ENCODE assay signal across 15 cellular contexts in the genomic region with DNA sequence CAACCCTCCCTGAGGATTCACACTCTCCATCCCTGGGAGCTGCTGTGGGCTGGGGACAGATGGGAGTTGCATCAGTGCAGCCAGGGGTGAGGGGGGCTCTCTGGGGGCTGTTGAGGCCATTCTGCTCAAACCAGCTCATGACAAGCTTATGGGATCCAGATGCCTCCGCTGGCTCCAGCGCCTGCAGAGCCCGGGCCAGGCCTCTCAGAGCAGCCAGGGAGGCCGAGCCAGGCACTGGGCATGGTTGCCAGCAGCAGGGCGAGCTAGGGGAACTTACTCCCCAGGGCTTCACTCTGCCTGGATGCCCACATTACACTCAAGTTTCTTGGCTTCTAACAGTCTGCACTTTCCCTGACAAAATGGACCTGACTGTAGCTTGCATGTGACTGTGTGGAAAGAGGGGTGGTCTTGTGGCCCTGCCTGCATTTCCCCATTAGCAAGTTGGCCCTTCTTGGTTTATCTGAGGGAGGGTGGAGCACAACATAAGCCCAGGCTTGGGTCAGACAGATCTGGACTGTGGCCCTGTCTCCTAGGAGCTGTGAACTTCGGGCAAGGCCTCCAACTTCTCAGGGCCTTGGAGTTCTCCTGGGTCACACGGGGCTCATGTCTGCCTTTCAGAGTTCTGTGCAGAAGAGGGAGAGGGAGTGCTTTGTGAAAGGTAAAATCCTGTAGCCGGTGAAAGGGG. TPM values are rescaled to one million over a fixed set of nuclear protein-coding genes. Genes with fewer than 3 reads are reported as not detected.
A peak's percentile ranks its signal among the peaks of the same experiment; 100 is the strongest.
DNase-seq lines count a peak whose midpoint lies in the region; ATAC-seq, FAIRE-seq and TF ChIP-seq lines count a peak whose summit lies in the region.
"Had no signal": no experiment of that assay in that cellular context is flagged by ENCODE, and none has a peak within 500 bp of the region (broad histone marks: within the 10 kb centered on the region; RNA-seq: fewer than 3 reads in every experiment).

No MANE protein-coding gene starts in this region.

- 23 to 36% methylated on average over 8 of the region's 8 CpGs for WGBS in GM23248 (ENCODE audit: low coverage in 1 of 2, low lambda C conversion rate in 2 of 2, missing lambda C conversion rate in 2 of 2), 2 experiments

- H3K36me3 Mint-ChIP-seq in endothelial cell (ENCODE audit: low read depth, unreplicated experiment): peaks cover 7% of the 10 kb centered on the region

- no peak overlapping the region for H3K4me2 ChIP-seq in GM23248 (ENCODE audit: unreplicated experiment)

- H3K4me3 Mint-ChIP-seq in endothelial cell (ENCODE audit: unreplicated experiment): no peak overlapping the region
- H3K4me3 Mint-ChIP-seq: activated CD4-positive, alpha-beta T cell treated with anti-CD3 and anti-CD28 coated beads, Interleukin-2, amount 10 ng/mL, durations not matched to agents 7 days and 5 days; effector memory CD8-positive, alpha-beta T cell had no signal

- no peaks in the 10 kb centered on the region for H3K9me3 Mint-ChIP-seq in endothelial cell (ENCODE audit: unreplicated experiment)

- peak overlapping the region; percentile 59 for H3K27ac ChIP-seq in GM23248
- H3K27ac ChIP-seq in layer of hippocampus (ENCODE audit: low read depth, low read length): peak overlapping the region; percentile 75
- H3K27ac ChIP-seq in skin epidermis: peak overlapping the region in 16 of 21 experiments; percentile 2 to 87 (median 58)
- H3K27ac ChIP-seq: BLaER1 treated with 17β-estradiol and CSF1 and Interleukin-3, amounts not matched to agents 10 nM and 100 nM had no signal

- H3K4me3 ChIP-seq in GM23248: no peak overlapping the region
- no peak overlapping the region for H3K4me3 ChIP-seq in skin epidermis
- H3K4me3 ChIP-seq: BLaER1 treated with 17β-estradiol and CSF1 and Interleukin-3, amounts not matched to agents 10 nM and 100 nM had no signal

- peaks cover 51% of the 10 kb centered on the region for H3K4me1 ChIP-seq in GM23248 (ENCODE audit: insufficient read depth)

- H4K20me1 ChIP-seq in GM23248 (ENCODE audit: insufficient read depth): no peaks in the 10 kb centered on the region
- H4K20me1 ChIP-seq: BLaER1 treated with 17β-estradiol and CSF1 and Interleukin-3, amounts not matched to agents 10 nM and 100 nM had no signal

- no peak for FAIRE-seq in RCC 7860 (lab: Jason Lieb, UNC)
- FAIRE-seq: keratinocyte had no signal

- peak overlapping the region; percentile 40 for H3K9ac ChIP-seq in GM23248

- ATAC-seq in activated CD4-positive, CD25-positive, alpha-beta regulatory T cell treated with anti-CD3 and anti-CD28 coated beads, Interleukin-2, amount 50 U/mL, for 24 hours: no peak
- ATAC-seq: effector memory CD8-positive, alpha-beta T cell had no signal

- no peak for TF ChIP-seq CTCF in endothelial cell (IDR thresholded peaks at IDR 0.05; ENCODE audit: unreplicated experiment)

- H3K79me2 ChIP-seq in GM23248 (ENCODE audit: insufficient read depth): no peaks in the 10 kb centered on the region

- DNase-seq in GM23248 (peak; percentile 70), dedifferentiated amniotic fluid mesenchymal stem cell (ENCODE audit: extremely low spot score) (peak; percentile 36), RCC 7860 (ENCODE audit: low spot score) (no peak), endothelial cell (ENCODE audit: low spot score) (no peak), T-helper 2 cell (no peak)
- DNase-seq: activated CD4-positive, alpha-beta T cell treated with anti-CD3 and anti-CD28 coated beads, Interleukin-2, amount 10 ng/mL, durations not matched to agents 7 days and 5 days; activated naive CD4-positive, alpha-beta T cell treated with Interleukin-2 at 50 U/mL for 16 hours; effector memory CD8-positive, alpha-beta T cell; NCI-H2081 treated with DMSO at 0.1 percent for 48 hours; SHP77 had no signal

- peaks cover 8% of the 10 kb centered on the region for H3K4me1 Mint-ChIP-seq in endothelial cell (ENCODE audit: unreplicated experiment)
- H3K4me1 Mint-ChIP-seq: activated CD4-positive, alpha-beta T cell treated with anti-CD3 and anti-CD28 coated beads, Interleukin-2, amount 10 ng/mL, durations not matched to agents 7 days and 5 days had no signal

- H3K9me2 ChIP-seq in GM23248 (ENCODE audit: insufficient read depth): no peaks in the 10 kb centered on the region

- H3K36me3 ChIP-seq in GM23248 (ENCODE audit: low read depth): no peaks in the 10 kb centered on the region

- in situ Hi-C loops in GM23248 (cut with MboI): no loop called here

- H3K27me3 ChIP-seq in GM23248 (replicated peaks; ENCODE audit: insufficient read depth) (no peaks in the 10 kb centered on the region), layer of hippocampus (ENCODE audit: control insufficient read depth, insufficient read depth, low read length) (no peaks in the 10 kb centered on the region)

- H3K27ac Mint-ChIP-seq in endothelial cell (ENCODE audit: unreplicated experiment): no peak overlapping the region
- H3K27ac Mint-ChIP-seq: activated CD4-positive, alpha-beta T cell treated with anti-CD3 and anti-CD28 coated beads, Interleukin-2, amount 10 ng/mL, durations not matched to agents 7 days and 5 days; effector memory CD8-positive, alpha-beta T cell had no signal

- H3F3A ChIP-seq in GM23248 (ENCODE audit: insufficient read depth): no peaks in the 10 kb centered on the region

- peaks cover 7% of the 10 kb centered on the region for H3K27me3 Mint-ChIP-seq in endothelial cell (ENCODE audit: unreplicated experiment)
- H3K27me3 Mint-ChIP-seq: activated CD4-positive, alpha-beta T cell treated with anti-CD3 and anti-CD28 coated beads, Interleukin-2, amount 10 ng/mL, durations not matched to agents 7 days and 5 days had no signal

- 0 out of 2 replicates have a peak overlapping the region, but pooled peaks have one; percentile 20 for H2AFZ ChIP-seq in GM23248

- H3K9me3 ChIP-seq in GM23248 (ENCODE audit: low read depth): no peaks in the 10 kb centered on the region

RNA-seq across cellular contexts. Expression of a gene that starts 34.5 kb away (rescaled TPM):
- total RNA-seq in GM23248 (2014; rRNA removed; shearing (Covaris generic)): 314 and 378 TPM in 2 replicates
- polyA plus RNA-seq in GM23248 (2016; fragmentation: Nextera tagmentation; extraction: Ambion mirVana): 907 and 950 TPM in 2 replicates
- 125 TPM for total RNA-seq in endothelial cell (ENCODE audit: unreplicated experiment)

RNA-seq across cellular contexts. Expression of a gene that starts 36.9 kb away (rescaled TPM):
- 10.9 and 18.6 TPM in 2 replicates for total RNA-seq in GM23248 (2014; rRNA removed; shearing (Covaris generic))
- 14.8 and 15.4 TPM in 2 replicates for polyA plus RNA-seq in GM23248 (2016; fragmentation: Nextera tagmentation; extraction: Ambion mirVana)
- 5.3 TPM for total RNA-seq in endothelial cell (ENCODE audit: unreplicated experiment)

RNA-seq across cellular contexts. Expression of a gene that starts 43.3 kb away (rescaled TPM):
- not detected in 2 replicates for total RNA-seq in GM23248 (2014; rRNA removed; shearing (Covaris generic))
- 0.62 TPM in 1 of 2 replicates, not detected in the other for polyA plus RNA-seq in GM23248 (2016; fragmentation: Nextera tagmentation; extraction: Ambion mirVana)
- total RNA-seq in endothelial cell (ENCODE audit: unreplicated experiment): 0.82 TPM
- polyA plus RNA-seq: keratinocyte had no signal

Comparison
In these comparisons a context has a peak if more than half of its experiments do, and no peak if none do; other contexts are left out.
1. DNase-seq: peak in GM23248 (single experiment) and dedifferentiated amniotic fluid mesenchymal stem cell (single experiment); none in RCC 7860 (single experiment), endothelial cell (single experiment) and T-helper 2 cell (0 of 5).
2. Peak in every context shown above with its lines, with median percentiles within 50 percentile points of each other: H3K27ac ChIP-seq.